18 cellular contexts compared by ENCODE assay signal in the genomic region with DNA sequence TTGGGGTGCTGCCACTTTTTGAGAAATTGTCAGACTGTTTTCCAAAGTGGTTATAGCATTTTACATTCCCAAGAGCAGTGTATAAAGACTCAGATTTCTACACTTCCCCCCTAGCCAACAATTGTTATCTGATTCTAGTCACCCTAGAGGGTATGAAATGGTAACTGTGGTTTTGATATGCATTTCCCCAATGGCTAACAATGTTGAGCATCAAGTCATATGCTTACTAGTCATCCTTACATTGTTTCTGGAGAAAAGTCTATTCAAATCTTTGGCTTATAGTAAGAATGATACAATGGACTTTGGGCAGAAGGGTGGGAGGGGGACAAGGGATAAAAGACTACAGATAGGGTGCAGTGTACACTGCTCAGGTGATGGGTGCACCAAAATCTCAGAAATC.
DNase-seq lines count a peak whose midpoint lies in the region; ATAC-seq lines count a peak whose summit lies in the region.
"Had no signal": no experiment of that assay in that cellular context is flagged by ENCODE, and none has a peak within 500 bp of the region (broad histone marks: within the 10 kb centered on the region; RNA-seq: fewer than 3 reads in every experiment).

No MANE protein-coding gene starts in this region.

- H3K9me3 ChIP-seq in naive thymus-derived CD4-positive, alpha-beta T cell (ENCODE audit: control insufficient read depth in 2 of 3, low read length in 3 of 3) = no peaks in the 10 kb centered on the region
- H3K9me3 ChIP-seq: Caco-2 had no signal

- peaks cover 4 to 10% (median 8%) of the 10 kb centered on the region in 7 donors for H3K4me1 Mint-ChIP-seq in naive thymus-derived CD4-positive, alpha-beta T cell
- peaks cover 5 to 10% (median 5%) of the 10 kb centered on the region in 3 donors for H3K4me1 Mint-ChIP-seq in T-cell

- DNase-seq in EH (ENCODE audit: low read depth) (peak; percentile 20), M059J (ENCODE audit: low read depth) (peak; percentile 25), astrocyte of the hippocampus (ENCODE audit: low read depth, low spot score) (peak; percentile 9), myocyte (ENCODE audit: low read depth) (peak; percentile 5), T-cell (no peak)
- DNase-seq in naive thymus-derived CD4-positive, alpha-beta T cell = no peak
- DNase-seq: ACHN, Caco-2, DMS153, NCI-H1092, NCI-H146, NCI-H2081, NCI-H524 treated with DMSO at 0.1 percent for 48 hours, SIG-M5, SW 1271 had no signal

- H3K27me3 Mint-ChIP-seq in naive thymus-derived CD4-positive, alpha-beta T cell = no peaks in the 10 kb centered on the region
- H3K27me3 Mint-ChIP-seq in T-cell = no peaks in the 10 kb centered on the region

- H3K4me3 ChIP-seq in naive thymus-derived CD4-positive, alpha-beta T cell (ENCODE audit: low read length) = no peak overlapping the region
- H3K4me3 ChIP-seq: K562 had no signal

- peaks cover 0 to 19% (median 7%) of the 10 kb centered on the region in 5 donors for H3K36me3 Mint-ChIP-seq in naive thymus-derived CD4-positive, alpha-beta T cell
- peaks cover 15% of the 10 kb centered on the region for H3K36me3 Mint-ChIP-seq in T-cell

- H3K4me1 ChIP-seq in naive thymus-derived CD4-positive, alpha-beta T cell (ENCODE audit: control insufficient read depth in 2 of 2, insufficient read depth in 2 of 2, low read length in 2 of 2) = no peaks in the 10 kb centered on the region
- H3K4me1 ChIP-seq: Caco-2 had no signal

- ATAC-seq in naive thymus-derived CD4-positive, alpha-beta T cell = no peak
- ATAC-seq in T-cell (replicated peaks in 1 of 4) (no peak), HG02759 (IDR thresholded peaks at IDR 0.05; ENCODE audit: unreplicated experiment) (no peak)
- ATAC-seq: K562 had no signal

- no peaks in the 10 kb centered on the region for H3K9me3 Mint-ChIP-seq in naive thymus-derived CD4-positive, alpha-beta T cell
- no peaks in the 10 kb centered on the region for H3K9me3 Mint-ChIP-seq in T-cell

- intact Hi-C loops in naive thymus-derived CD4-positive, alpha-beta T cell (cut with micrococcal nuclease) = no loop called here

- no peak overlapping the region for H3K27ac Mint-ChIP-seq in naive thymus-derived CD4-positive, alpha-beta T cell
- H3K27ac Mint-ChIP-seq in T-cell = no peak overlapping the region

- no peak overlapping the region for H3K4me3 Mint-ChIP-seq in naive thymus-derived CD4-positive, alpha-beta T cell
- H3K4me3 Mint-ChIP-seq in T-cell = no peak overlapping the region

- CTCF ChIA-PET in naive thymus-derived CD4-positive, alpha-beta T cell (lab: Charles Lee) = no interaction called here
- CTCF ChIA-PET in T-cell (lab: Charles Lee) = no interaction called here

- no peaks in the 10 kb centered on the region for H3K36me3 ChIP-seq in naive thymus-derived CD4-positive, alpha-beta T cell (ENCODE audit: control insufficient read depth in 2 of 3, insufficient read depth in 3 of 3, low read length in 3 of 3)

- no peak overlapping the region for H3K27ac ChIP-seq in naive thymus-derived CD4-positive, alpha-beta T cell (ENCODE audit: low read depth, low read length)
- H3K27ac ChIP-seq: HL-60 had no signal

- POLR2A ChIA-PET in naive thymus-derived CD4-positive, alpha-beta T cell (lab: Charles Lee) = no interaction called here
- POLR2A ChIA-PET in T-cell (lab: Charles Lee) = no interaction called here

- H3K27me3 ChIP-seq in naive thymus-derived CD4-positive, alpha-beta T cell (ENCODE audit: control insufficient read depth in 2 of 2, insufficient read depth in 2 of 2, low read length in 2 of 2) = no peaks in the 10 kb centered on the region

Comparison
In these comparisons a context has a peak if more than half of its experiments do, and no peak if none do; other contexts are left out.
1. DNase-seq: peak in EH (single experiment), M059J (single experiment), astrocyte of the hippocampus (single experiment) and myocyte (single experiment); none in naive thymus-derived CD4-positive, alpha-beta T cell (0 of 9) and T-cell (0 of 34).